In genomic region chr21:33821580-33822322, GRCh38 we compare ENCODE assay signal across 31 cellular contexts.
A peak's percentile ranks its signal among the peaks of the same experiment; 100 is the strongest.
DNase-seq lines count a peak whose midpoint lies in the region; ATAC-seq, FAIRE-seq and TF ChIP-seq lines count a peak whose summit lies in the region.
"Had no signal": no experiment of that assay in that cellular context is flagged by ENCODE, and none has a peak within 500 bp of the region (broad histone marks: within the 10 kb centered on the region; RNA-seq: fewer than 3 reads in every experiment).

No MANE protein-coding gene starts in this region.

- H3K23me2 ChIP-seq in H1 (ENCODE audit: low read depth, low read length) = no peaks in the 10 kb centered on the region

- no peak overlapping the region for H3K23ac ChIP-seq in H1 (ENCODE audit: insufficient read length)

- H2BK12ac ChIP-seq in H1 (ENCODE audit: low read depth, low read length) = no peak overlapping the region

- H3K9ac ChIP-seq in H1 (replicated peaks in 1 of 4; ENCODE audit: extremely low read depth in 1 of 4, low read depth in 3 of 4, low read length in 3 of 4) = no peak overlapping the region

- H3K9me3 Mint-ChIP-seq in GM23338 (no peaks in the 10 kb centered on the region), osteocyte (ENCODE audit: unreplicated experiment) (no peaks in the 10 kb centered on the region)
- H3K9me3 Mint-ChIP-seq: activated CD4-positive, alpha-beta memory T cell treated with anti-CD3 and anti-CD28 coated beads for 36 hours; activated naive CD4-positive, alpha-beta T cell treated with anti-CD3 and anti-CD28 coated beads, Interleukin-2, amount 50 U/mL, for 24 hours; CD4-positive, alpha-beta memory T cell; stimulated activated naive CD8-positive, alpha-beta T cell treated with anti-CD3 and anti-CD28 coated beads, Interleukin-15, Interleukin-2, amounts not matched to agents 100 ng/mL and 50 ng/mL, for 24 hours; T-cell had no signal

- TF ChIP-seq CTCF in GM23338 (conservative IDR thresholded peaks at IDR 0.05; ENCODE audit: low read depth in 2 of 2) = peak in 1 of 2 experiments; percentile 32; a peak in 1 of 4 replicates
- TF ChIP-seq CTCF in H1 (IDR thresholded peaks at IDR 0.05; ENCODE audit: control extremely low read depth in 1 of 3, insufficient read depth in 1 of 3, low read depth in 1 of 3, low read length in 3 of 3) = no peak
- peak; percentile 9 for TF ChIP-seq CTCF in osteocyte (IDR thresholded peaks at IDR 0.05)

- no peaks in the 10 kb centered on the region for H3K27me3 ChIP-seq in GM23338 (ENCODE audit: insufficient read depth)
- no peaks in the 10 kb centered on the region for H3K27me3 ChIP-seq in H1 (replicated peaks in 1 of 4; ENCODE audit: control insufficient read depth in 3 of 4, extremely low read depth in 1 of 4, insufficient read depth in 3 of 4, low read length in 3 of 4)
- H3K27me3 ChIP-seq: SJSA1, tibial artery had no signal

- POLR2A ChIA-PET in H1 (lab: Charles Lee; ENCODE audit: partially characterized antibody) = interaction anchor here (1.3 kb wide), 1 partner anchor 10 kb away, joined by 3 read pairs; no protein-coding TSS in a partner anchor

- H3K27ac ChIP-seq in GM23338 (ENCODE audit: low read depth) = 0 out of 2 replicates have a peak overlapping the region, but pooled peaks have one; percentile 1
- no peak overlapping the region for H3K27ac ChIP-seq in H1 (ENCODE audit: low read depth, low read length)
- H3K27ac ChIP-seq: A549, HL-60, left ventricle myocardium inferior, SJSA1, skin epidermis, tibial artery had no signal

- H4K8ac ChIP-seq in H1 (ENCODE audit: extremely low read depth, insufficient read depth, low read length) = no peak overlapping the region

- H3K27ac Mint-ChIP-seq in GM23338 (no peak overlapping the region; the same call in 1 of the 2 replicates), osteocyte (ENCODE audit: unreplicated experiment) (peak overlapping the region; percentile 52)
- H3K27ac Mint-ChIP-seq: activated CD4-positive, alpha-beta memory T cell treated with anti-CD3 and anti-CD28 coated beads for 36 hours; activated naive CD4-positive, alpha-beta T cell treated with anti-CD3 and anti-CD28 coated beads, Interleukin-2, amount 50 U/mL, for 24 hours; CD4-positive, alpha-beta memory T cell; naive B cell; stimulated activated naive CD8-positive, alpha-beta T cell treated with anti-CD3 and anti-CD28 coated beads, Interleukin-15, Interleukin-2, amounts not matched to agents 100 ng/mL and 50 ng/mL, for 24 hours; T-cell had no signal

- H3K56ac ChIP-seq in H1 (replicated peaks; ENCODE audit: insufficient read length, low read depth, low read length) = no peak overlapping the region

- H3K36me3 ChIP-seq in GM23338 (ENCODE audit: insufficient read depth) = peaks cover 24% of the 10 kb centered on the region
- H3K36me3 ChIP-seq in H1 (ENCODE audit: control insufficient read depth in 2 of 4, insufficient read depth in 4 of 4, low read length in 3 of 4) = peaks cover 0 to 40% (median 14%) of the 10 kb centered on the region in 4 experiments; a peak in 7 of 8 replicates

- no peaks in the 10 kb centered on the region for H3K79me1 ChIP-seq in H1 (ENCODE audit: low read depth, low read length)

- H3K36me3 Mint-ChIP-seq in GM23338 (ENCODE audit: low read depth) (peaks cover 8% of the 10 kb centered on the region; the same call in 2 of the 3 replicates), osteocyte (ENCODE audit: unreplicated experiment) (peaks cover 20% of the 10 kb centered on the region)
- H3K36me3 Mint-ChIP-seq: activated CD4-positive, alpha-beta memory T cell treated with anti-CD3 and anti-CD28 coated beads for 36 hours; activated naive CD4-positive, alpha-beta T cell treated with anti-CD3 and anti-CD28 coated beads, Interleukin-2, amount 50 U/mL, for 24 hours; CD4-positive, alpha-beta memory T cell; naive B cell; T-cell had no signal

- DNase-seq in GM23338 (ENCODE audit: low spot score) (no peak), MV-4-11 (lab: John Stamatoyannopoulos, UW) (peak; percentile 12), H1 (ENCODE audit: low read depth in 1 of 2, low spot score in 2 of 2) (no peak), osteocyte (ENCODE audit: extremely low spot score, unreplicated experiment) (no peak), ureter (ENCODE audit: low spot score) (no peak), medulla oblongata (ENCODE audit: extremely low spot score) (no peak), NCI-H524 (lab: John Stamatoyannopoulos, UW) (no peak)
- DNase-seq: activated CD4-positive, alpha-beta memory T cell treated with anti-CD3 and anti-CD28 coated beads for 36 hours; activated CD8-positive, alpha-beta memory T cell treated with anti-CD3 and anti-CD28 coated beads, Interleukin-2, amount 50 U/mL, for 4 hours; aorta; CD4-positive, alpha-beta memory T cell; central memory CD4-positive, alpha-beta T cell; dermis blood vessel endothelial cell; H7; left ventricle myocardium inferior; naive B cell; NCI-H1105; NCI-H1930; NCI-H526; T-cell; tibial artery had no signal

- no peaks in the 10 kb centered on the region for H3K9me2 ChIP-seq in GM23338 (ENCODE audit: insufficient read depth)

- H3K79me2 ChIP-seq in GM23338 (replicated peaks; ENCODE audit: insufficient read depth) (0 out of 2 replicates have a peak, but pooled peaks cover 3% of the 10 kb centered on the region), H1 (ENCODE audit: control insufficient read depth in 1 of 2, insufficient read depth in 2 of 2, low read length in 2 of 2) (no peaks in the 10 kb centered on the region)

- CTCF ChIA-PET in H1 (lab: Charles Lee; ENCODE audit: partially characterized antibody) = interaction anchor here (1.5 kb wide), 1 partner anchor 11 kb away, joined by 3 read pairs; no protein-coding TSS in a partner anchor

- no peak overlapping the region for H2AK5ac ChIP-seq in H1 (ENCODE audit: low read depth, low read length)

- no peak overlapping the region for H3K4me3 Mint-ChIP-seq in GM23338
- no peak overlapping the region for H3K4me3 Mint-ChIP-seq in osteocyte (ENCODE audit: unreplicated experiment)
- H3K4me3 Mint-ChIP-seq: activated CD4-positive, alpha-beta memory T cell treated with anti-CD3 and anti-CD28 coated beads for 36 hours; activated naive CD4-positive, alpha-beta T cell treated with anti-CD3 and anti-CD28 coated beads, Interleukin-2, amount 50 U/mL, for 24 hours; CD4-positive, alpha-beta memory T cell; naive B cell; stimulated activated naive CD8-positive, alpha-beta T cell treated with anti-CD3 and anti-CD28 coated beads, Interleukin-15, Interleukin-2, amounts not matched to agents 100 ng/mL and 50 ng/mL, for 24 hours; T-cell had no signal

- no peak for TF ChIP-seq EP300 in H1 (IDR thresholded peaks at IDR 0.05; ENCODE audit: borderline replicate concordance in 1 of 2, low read depth in 2 of 2, low read length in 2 of 2)

- H3K18ac ChIP-seq in H1 (ENCODE audit: extremely low read depth, low read length) = no peak overlapping the region

- H4K5ac ChIP-seq in H1 (ENCODE audit: insufficient read length, low read depth, low read length) = no peak overlapping the region

- FAIRE-seq in H1 (lab: Jason Lieb, UNC) = peak; percentile 74
- FAIRE-seq: A549, GM12878, islet of Langerhans had no signal

- no peak for TF ChIP-seq RAD21 in H1 (IDR thresholded peaks at IDR 0.05 in 1 of 2, conservative IDR thresholded peaks at IDR 0.05 in 1 of 2; ENCODE audit: low read depth in 2 of 2, low read length in 2 of 2)

- no peak overlapping the region for H4K91ac ChIP-seq in H1 (replicated peaks; ENCODE audit: insufficient read length, low read length)

- H3K14ac ChIP-seq in H1 (ENCODE audit: insufficient read length) = no peak overlapping the region

- H3K4me2 ChIP-seq in GM23338 = no peak overlapping the region
- no peak overlapping the region for H3K4me2 ChIP-seq in H1 (ENCODE audit: insufficient read depth in 1 of 2, low read depth in 2 of 2, low read length in 2 of 2)
- H3K4me2 ChIP-seq: A549 had no signal

- 0 out of 2 replicates have a peak, but pooled peaks cover 3% of the 10 kb centered on the region for H3F3A ChIP-seq in GM23338 (replicated peaks; ENCODE audit: low read depth)

- H2BK15ac ChIP-seq in H1 (ENCODE audit: low read length) = no peak overlapping the region

- H3K27me3 Mint-ChIP-seq in GM23338 (ENCODE audit: insufficient read depth, low read depth, poor library complexity) = no peaks in the 10 kb centered on the region
- no peaks in the 10 kb centered on the region for H3K27me3 Mint-ChIP-seq in osteocyte (ENCODE audit: unreplicated experiment)
- H3K27me3 Mint-ChIP-seq: activated CD4-positive, alpha-beta memory T cell treated with anti-CD3 and anti-CD28 coated beads for 36 hours; activated naive CD4-positive, alpha-beta T cell treated with anti-CD3 and anti-CD28 coated beads, Interleukin-2, amount 50 U/mL, for 24 hours; CD4-positive, alpha-beta memory T cell; naive B cell; stimulated activated naive CD8-positive, alpha-beta T cell treated with anti-CD3 and anti-CD28 coated beads, Interleukin-15, Interleukin-2, amounts not matched to agents 100 ng/mL and 50 ng/mL, for 24 hours; T-cell had no signal

- WGBS in H1 (ENCODE audit: extremely low coverage in 1 of 2, insufficient coverage in 1 of 2, insufficient read length in 1 of 2, insufficient replicate concordance in 2 of 2, low coverage in 1 of 2, low lambda C conversion rate in 2 of 2, missing lambda C conversion rate in 1 of 2), 2 experiments = 87% methylated on average over 7 of the region's 7 CpGs; no CpG with 5 or more reads in 1 of the 2 experiments

- no peaks in the 10 kb centered on the region for H3K9me3 ChIP-seq in H1 (ENCODE audit: insufficient read depth in 2 of 2, low read depth in 1 of 2, low read length in 1 of 2)
- H3K9me3 ChIP-seq: A549, left ventricle myocardium inferior, SJSA1, tibial artery had no signal

- no peak overlapping the region for H2BK120ac ChIP-seq in H1 (replicated peaks; ENCODE audit: low read depth, low read length)

- ATAC-seq in GM23338 (no peak), HG02588 (IDR thresholded peaks at IDR 0.05; ENCODE audit: unreplicated experiment) (no peak)
- ATAC-seq: A549, GM12878, Panc1, T-cell had no signal

- no peak overlapping the region for H3K4ac ChIP-seq in H1 (replicated peaks; ENCODE audit: insufficient read length, low read depth, low read length)

- peaks cover 5% of the 10 kb centered on the region; the same call in 1 of the 3 replicates for H3K4me1 Mint-ChIP-seq in GM23338
- peaks cover 83% of the 10 kb centered on the region for H3K4me1 Mint-ChIP-seq in osteocyte (ENCODE audit: unreplicated experiment)
- H3K4me1 Mint-ChIP-seq: activated naive CD4-positive, alpha-beta T cell treated with anti-CD3 and anti-CD28 coated beads, Interleukin-2, amount 50 U/mL, for 24 hours; CD4-positive, alpha-beta memory T cell; naive B cell; T-cell had no signal

- no peak for TF ChIP-seq POLR2A in H1 (IDR thresholded peaks at IDR 0.05; ENCODE audit: control extremely low read depth in 1 of 2, low read depth in 2 of 2, low read length in 2 of 2)

- H2AFZ ChIP-seq in GM23338 (no peak overlapping the region), H1 (ENCODE audit: low read length) (no peak overlapping the region)

- no peak overlapping the region for H2BK20ac ChIP-seq in H1 (ENCODE audit: low read length)

- 0 out of 2 replicates have a peak, but pooled peaks cover 3% of the 10 kb centered on the region for H4K20me1 ChIP-seq in GM23338 (replicated peaks; ENCODE audit: insufficient read depth)
- no peaks in the 10 kb centered on the region for H4K20me1 ChIP-seq in H1 (replicated peaks in 1 of 2; ENCODE audit: control insufficient read depth in 1 of 2, insufficient read depth in 2 of 2, low read length in 2 of 2)

- H3K4me3 ChIP-seq in GM23338 = no peak overlapping the region
- H3K4me3 ChIP-seq in H1 (ENCODE audit: extremely low read depth in 1 of 4, insufficient read depth in 2 of 4, low read depth in 3 of 4, low read length in 4 of 4) = no peak overlapping the region
- H3K4me3 ChIP-seq: A549, GM12878, left ventricle myocardium inferior, SJSA1, skin epidermis, tibial artery had no signal

- no peaks in the 10 kb centered on the region for H3K4me1 ChIP-seq in GM23338 (ENCODE audit: insufficient read depth)
- no peaks in the 10 kb centered on the region for H3K4me1 ChIP-seq in H1 (replicated peaks in 1 of 4; ENCODE audit: control insufficient read depth in 3 of 4, insufficient read depth in 4 of 4, low read length in 3 of 4)

- H2BK5ac ChIP-seq in H1 (ENCODE audit: low read depth, low read length) = no peak overlapping the region
